In genomic region chr17:45248132-45248936, GRCh38 we compare ENCODE assay signal across 1 cellular context.
TF ChIP-seq lines count a peak whose summit lies in the region.

No MANE protein-coding gene starts in this region.

TF ChIP-seq in HEK293, 187 proteins besides CTCF, POLR2A, EP300 and RAD21 (continued from another document and continues in another):
- TF ChIP-seq, protein P1, sequence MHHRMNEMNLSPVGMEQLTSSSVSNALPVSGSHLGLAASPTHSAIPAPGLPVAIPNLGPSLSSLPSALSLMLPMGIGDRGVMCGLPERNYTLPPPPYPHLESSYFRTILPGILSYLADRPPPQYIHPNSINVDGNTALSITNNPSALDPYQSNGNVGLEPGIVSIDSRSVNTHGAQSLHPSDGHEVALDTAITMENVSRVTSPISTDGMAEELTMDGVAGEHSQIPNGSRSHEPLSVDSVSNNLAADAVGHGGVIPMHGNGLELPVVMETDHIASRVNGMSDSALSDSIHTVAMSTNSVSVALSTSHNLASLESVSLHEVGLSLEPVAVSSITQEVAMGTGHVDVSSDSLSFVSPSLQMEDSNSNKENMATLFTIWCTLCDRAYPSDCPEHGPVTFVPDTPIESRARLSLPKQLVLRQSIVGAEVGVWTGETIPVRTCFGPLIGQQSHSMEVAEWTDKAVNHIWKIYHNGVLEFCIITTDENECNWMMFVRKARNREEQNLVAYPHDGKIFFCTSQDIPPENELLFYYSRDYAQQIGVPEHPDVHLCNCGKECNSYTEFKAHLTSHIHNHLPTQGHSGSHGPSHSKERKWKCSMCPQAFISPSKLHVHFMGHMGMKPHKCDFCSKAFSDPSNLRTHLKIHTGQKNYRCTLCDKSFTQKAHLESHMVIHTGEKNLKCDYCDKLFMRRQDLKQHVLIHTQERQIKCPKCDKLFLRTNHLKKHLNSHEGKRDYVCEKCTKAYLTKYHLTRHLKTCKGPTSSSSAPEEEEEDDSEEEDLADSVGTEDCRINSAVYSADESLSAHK (tag by site-specific recombination; IDR thresholded peaks at IDR 0.05): no peak
- TF ChIP-seq ZNF610 (tag by site-specific recombination; IDR thresholded peaks at IDR 0.05; ENCODE audit: borderline replicate concordance): no peak
- TF ChIP-seq, protein P2, sequence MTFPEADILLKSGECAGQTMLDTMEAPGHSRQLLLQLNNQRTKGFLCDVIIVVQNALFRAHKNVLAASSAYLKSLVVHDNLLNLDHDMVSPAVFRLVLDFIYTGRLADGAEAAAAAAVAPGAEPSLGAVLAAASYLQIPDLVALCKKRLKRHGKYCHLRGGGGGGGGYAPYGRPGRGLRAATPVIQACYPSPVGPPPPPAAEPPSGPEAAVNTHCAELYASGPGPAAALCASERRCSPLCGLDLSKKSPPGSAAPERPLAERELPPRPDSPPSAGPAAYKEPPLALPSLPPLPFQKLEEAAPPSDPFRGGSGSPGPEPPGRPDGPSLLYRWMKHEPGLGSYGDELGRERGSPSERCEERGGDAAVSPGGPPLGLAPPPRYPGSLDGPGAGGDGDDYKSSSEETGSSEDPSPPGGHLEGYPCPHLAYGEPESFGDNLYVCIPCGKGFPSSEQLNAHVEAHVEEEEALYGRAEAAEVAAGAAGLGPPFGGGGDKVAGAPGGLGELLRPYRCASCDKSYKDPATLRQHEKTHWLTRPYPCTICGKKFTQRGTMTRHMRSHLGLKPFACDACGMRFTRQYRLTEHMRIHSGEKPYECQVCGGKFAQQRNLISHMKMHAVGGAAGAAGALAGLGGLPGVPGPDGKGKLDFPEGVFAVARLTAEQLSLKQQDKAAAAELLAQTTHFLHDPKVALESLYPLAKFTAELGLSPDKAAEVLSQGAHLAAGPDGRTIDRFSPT (tag by site-specific recombination; IDR thresholded peaks at IDR 0.05): peak; percentile 89
- TF ChIP-seq, protein P3, sequence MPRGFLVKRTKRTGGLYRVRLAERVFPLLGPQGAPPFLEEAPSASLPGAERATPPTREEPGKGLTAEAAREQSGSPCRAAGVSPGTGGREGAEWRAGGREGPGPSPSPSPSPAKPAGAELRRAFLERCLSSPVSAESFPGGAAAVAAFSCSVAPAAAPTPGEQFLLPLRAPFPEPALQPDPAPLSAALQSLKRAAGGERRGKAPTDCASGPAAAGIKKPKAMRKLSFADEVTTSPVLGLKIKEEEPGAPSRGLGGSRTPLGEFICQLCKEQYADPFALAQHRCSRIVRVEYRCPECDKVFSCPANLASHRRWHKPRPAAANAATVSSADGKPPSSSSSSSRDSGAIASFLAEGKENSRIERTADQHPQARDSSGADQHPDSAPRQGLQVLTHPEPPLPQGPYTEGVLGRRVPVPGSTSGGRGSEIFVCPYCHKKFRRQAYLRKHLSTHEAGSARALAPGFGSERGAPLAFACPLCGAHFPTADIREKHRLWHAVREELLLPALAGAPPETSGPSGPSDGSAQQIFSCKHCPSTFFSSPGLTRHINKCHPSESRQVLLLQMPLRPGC (tag by site-specific recombination; IDR thresholded peaks at IDR 0.05): no peak
- no peak for TF ChIP-seq ZNF658 (tag by site-specific recombination; IDR thresholded peaks at IDR 0.05)
- no peak for TF ChIP-seq FEZF1 (tag by site-specific recombination; IDR thresholded peaks at IDR 0.05)
- no peak for TF ChIP-seq SETDB1 (IDR thresholded peaks at IDR 0.05; ENCODE audit: insufficient read length, low read length)
- peak; percentile 82 for TF ChIP-seq ZFHX2 (tag by site-specific recombination; conservative IDR thresholded peaks at IDR 0.05)
- TF ChIP-seq, protein P4, sequence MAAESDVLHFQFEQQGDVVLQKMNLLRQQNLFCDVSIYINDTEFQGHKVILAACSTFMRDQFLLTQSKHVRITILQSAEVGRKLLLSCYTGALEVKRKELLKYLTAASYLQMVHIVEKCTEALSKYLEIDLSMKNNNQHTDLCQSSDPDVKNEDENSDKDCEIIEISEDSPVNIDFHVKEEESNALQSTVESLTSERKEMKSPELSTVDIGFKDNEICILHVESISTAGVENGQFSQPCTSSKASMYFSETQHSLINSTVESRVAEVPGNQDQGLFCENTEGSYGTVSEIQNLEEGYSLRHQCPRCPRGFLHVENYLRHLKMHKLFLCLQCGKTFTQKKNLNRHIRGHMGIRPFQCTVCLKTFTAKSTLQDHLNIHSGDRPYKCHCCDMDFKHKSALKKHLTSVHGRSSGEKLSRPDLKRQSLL (tag by site-specific recombination; IDR thresholded peaks at IDR 0.05): no peak
- no peak for TF ChIP-seq ZNF354C (tag by site-specific recombination; IDR thresholded peaks at IDR 0.05; ENCODE audit: borderline replicate concordance, low read depth)
- TF ChIP-seq ZFP3 (tag by site-specific recombination; IDR thresholded peaks at IDR 0.05; ENCODE audit: low read depth): no peak
- TF ChIP-seq MZF1 (tag by site-specific recombination; IDR thresholded peaks at IDR 0.05; ENCODE audit: borderline replicate concordance): no peak
- no peak for TF ChIP-seq ZNF544 (tag by site-specific recombination; IDR thresholded peaks at IDR 0.05)
- TF ChIP-seq KLF7 (tag by site-specific recombination; IDR thresholded peaks at IDR 0.05; ENCODE audit: borderline replicate concordance): no peak
- no peak for TF ChIP-seq SP2 (tag by site-specific recombination; IDR thresholded peaks at IDR 0.05)
- no peak for TF ChIP-seq ZNF138 (tag by site-specific recombination; IDR thresholded peaks at IDR 0.05; ENCODE audit: borderline replicate concordance)
- TF ChIP-seq ZNF830 (tag by site-specific recombination; IDR thresholded peaks at IDR 0.05; ENCODE audit: low read depth): no peak
- TF ChIP-seq GLIS2 (tag by site-specific recombination; IDR thresholded peaks at IDR 0.05): peak; percentile 56; the same call in 1 of the 2 replicates
- peak; percentile 58 for TF ChIP-seq GLIS1 (tag by site-specific recombination; IDR thresholded peaks at IDR 0.05)
- TF ChIP-seq ZBTB48 (tag by site-specific recombination; IDR thresholded peaks at IDR 0.05): 0 out of 2 replicates have a peak, but pooled peaks have one; percentile 5
- no peak for TF ChIP-seq ZNF311 (tag by site-specific recombination; IDR thresholded peaks at IDR 0.05; ENCODE audit: borderline replicate concordance)
- TF ChIP-seq ZNF266 (tag by site-specific recombination; IDR thresholded peaks at IDR 0.05; ENCODE audit: low read depth): no peak
- no peak for TF ChIP-seq KLF9 (tag by site-specific recombination; IDR thresholded peaks at IDR 0.05; ENCODE audit: low read depth)
- TF ChIP-seq ZNF121 (tag by site-specific recombination; IDR thresholded peaks at IDR 0.05): no peak
- 0 out of 2 replicates have a peak, but pooled peaks have one; percentile 42 for TF ChIP-seq HOXC10 (CRISPR knock-in tag; IDR thresholded peaks at IDR 0.05)
- no peak for TF ChIP-seq ZNF621 (tag by site-specific recombination; IDR thresholded peaks at IDR 0.05)
- TF ChIP-seq ZNF501 (tag by site-specific recombination; IDR thresholded peaks at IDR 0.05): 0 out of 2 replicates have a peak, but pooled peaks have one; percentile 10
- TF ChIP-seq, protein P5, sequence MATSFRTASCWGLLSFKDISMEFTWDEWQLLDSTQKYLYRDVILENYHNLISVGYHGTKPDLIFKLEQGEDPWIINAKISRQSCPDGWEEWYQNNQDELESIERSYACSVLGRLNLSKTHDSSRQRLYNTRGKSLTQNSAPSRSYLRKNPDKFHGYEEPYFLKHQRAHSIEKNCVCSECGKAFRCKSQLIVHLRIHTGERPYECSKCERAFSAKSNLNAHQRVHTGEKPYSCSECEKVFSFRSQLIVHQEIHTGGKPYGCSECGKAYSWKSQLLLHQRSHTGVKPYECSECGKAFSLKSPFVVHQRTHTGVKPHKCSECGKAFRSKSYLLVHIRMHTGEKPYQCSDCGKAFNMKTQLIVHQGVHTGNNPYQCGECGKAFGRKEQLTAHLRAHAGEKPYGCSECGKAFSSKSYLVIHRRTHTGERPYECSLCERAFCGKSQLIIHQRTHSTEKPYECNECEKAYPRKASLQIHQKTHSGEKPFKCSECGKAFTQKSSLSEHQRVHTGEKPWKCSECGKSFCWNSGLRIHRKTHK (tag by site-specific recombination; IDR thresholded peaks at IDR 0.05): no peak
- TF ChIP-seq ZNF280C (tag by site-specific recombination; IDR thresholded peaks at IDR 0.05): no peak
- TF ChIP-seq PRDM10 (tag by site-specific recombination; IDR thresholded peaks at IDR 0.05): peak; percentile 70
- TF ChIP-seq, protein P6, sequence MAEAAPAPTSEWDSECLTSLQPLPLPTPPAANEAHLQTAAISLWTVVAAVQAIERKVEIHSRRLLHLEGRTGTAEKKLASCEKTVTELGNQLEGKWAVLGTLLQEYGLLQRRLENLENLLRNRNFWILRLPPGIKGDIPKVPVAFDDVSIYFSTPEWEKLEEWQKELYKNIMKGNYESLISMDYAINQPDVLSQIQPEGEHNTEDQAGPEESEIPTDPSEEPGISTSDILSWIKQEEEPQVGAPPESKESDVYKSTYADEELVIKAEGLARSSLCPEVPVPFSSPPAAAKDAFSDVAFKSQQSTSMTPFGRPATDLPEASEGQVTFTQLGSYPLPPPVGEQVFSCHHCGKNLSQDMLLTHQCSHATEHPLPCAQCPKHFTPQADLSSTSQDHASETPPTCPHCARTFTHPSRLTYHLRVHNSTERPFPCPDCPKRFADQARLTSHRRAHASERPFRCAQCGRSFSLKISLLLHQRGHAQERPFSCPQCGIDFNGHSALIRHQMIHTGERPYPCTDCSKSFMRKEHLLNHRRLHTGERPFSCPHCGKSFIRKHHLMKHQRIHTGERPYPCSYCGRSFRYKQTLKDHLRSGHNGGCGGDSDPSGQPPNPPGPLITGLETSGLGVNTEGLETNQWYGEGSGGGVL (tag by site-specific recombination; IDR thresholded peaks at IDR 0.05): no peak
- TF ChIP-seq WT1 (tag by site-specific recombination; IDR thresholded peaks at IDR 0.05): no peak
- TF ChIP-seq, protein P7, sequence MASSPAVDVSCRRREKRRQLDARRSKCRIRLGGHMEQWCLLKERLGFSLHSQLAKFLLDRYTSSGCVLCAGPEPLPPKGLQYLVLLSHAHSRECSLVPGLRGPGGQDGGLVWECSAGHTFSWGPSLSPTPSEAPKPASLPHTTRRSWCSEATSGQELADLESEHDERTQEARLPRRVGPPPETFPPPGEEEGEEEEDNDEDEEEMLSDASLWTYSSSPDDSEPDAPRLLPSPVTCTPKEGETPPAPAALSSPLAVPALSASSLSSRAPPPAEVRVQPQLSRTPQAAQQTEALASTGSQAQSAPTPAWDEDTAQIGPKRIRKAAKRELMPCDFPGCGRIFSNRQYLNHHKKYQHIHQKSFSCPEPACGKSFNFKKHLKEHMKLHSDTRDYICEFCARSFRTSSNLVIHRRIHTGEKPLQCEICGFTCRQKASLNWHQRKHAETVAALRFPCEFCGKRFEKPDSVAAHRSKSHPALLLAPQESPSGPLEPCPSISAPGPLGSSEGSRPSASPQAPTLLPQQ (tag by site-specific recombination; IDR thresholded peaks at IDR 0.05): no peak
- no peak for TF ChIP-seq ZNF324 (tag by site-specific recombination; IDR thresholded peaks at IDR 0.05)
- TF ChIP-seq, protein P8, sequence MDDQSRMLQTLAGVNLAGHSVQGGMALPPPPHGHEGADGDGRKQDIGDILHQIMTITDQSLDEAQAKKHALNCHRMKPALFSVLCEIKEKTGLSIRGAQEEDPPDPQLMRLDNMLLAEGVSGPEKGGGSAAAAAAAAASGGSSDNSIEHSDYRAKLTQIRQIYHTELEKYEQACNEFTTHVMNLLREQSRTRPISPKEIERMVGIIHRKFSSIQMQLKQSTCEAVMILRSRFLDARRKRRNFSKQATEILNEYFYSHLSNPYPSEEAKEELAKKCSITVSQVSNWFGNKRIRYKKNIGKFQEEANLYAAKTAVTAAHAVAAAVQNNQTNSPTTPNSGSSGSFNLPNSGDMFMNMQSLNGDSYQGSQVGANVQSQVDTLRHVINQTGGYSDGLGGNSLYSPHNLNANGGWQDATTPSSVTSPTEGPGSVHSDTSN (CRISPR knock-in tag; IDR thresholded peaks at IDR 0.05): no peak; the same call in 1 of the 2 replicates
- TF ChIP-seq ZNF837 (tag by site-specific recombination; IDR thresholded peaks at IDR 0.05): no peak
- TF ChIP-seq EGR2 (tag by site-specific recombination; IDR thresholded peaks at IDR 0.05; ENCODE audit: low read depth): peak; percentile 70
- TF ChIP-seq HOXA7 (CRISPR knock-in tag; IDR thresholded peaks at IDR 0.05; ENCODE audit: borderline replicate concordance): no peak
